24 cellular contexts compared by ENCODE assay signal in the genomic region with DNA sequence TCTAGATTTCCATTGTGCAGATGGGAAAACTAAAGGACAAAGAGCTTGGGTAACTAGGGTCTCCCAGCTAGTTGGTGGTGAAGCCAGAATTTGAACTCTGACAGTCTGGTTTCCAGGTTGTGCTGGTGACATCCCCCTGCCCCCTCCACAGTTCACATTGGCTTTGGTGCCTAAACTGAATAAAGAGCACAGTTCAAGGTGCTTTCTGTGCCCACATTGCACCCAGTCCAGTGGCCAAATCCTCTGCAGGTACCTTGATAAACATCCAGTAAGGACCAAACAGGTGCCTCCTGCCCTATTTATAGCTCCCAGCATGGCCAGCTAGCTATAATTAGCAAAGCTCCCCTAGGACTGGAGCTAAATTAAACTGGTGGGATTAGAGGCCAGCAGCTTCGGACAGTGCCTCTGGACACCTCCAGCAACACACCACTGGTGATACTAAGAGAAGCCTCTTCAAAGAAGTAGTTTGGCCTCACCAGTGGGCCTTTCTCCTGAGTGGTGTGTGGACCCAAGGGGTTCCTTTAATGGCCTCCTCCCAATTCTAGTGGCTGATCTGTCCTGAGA. TPM values are rescaled to one million over a fixed set of nuclear protein-coding genes. Genes with fewer than 3 reads are reported as not detected.
DNase-seq lines count a peak whose midpoint lies in the region; ATAC-seq and TF ChIP-seq lines count a peak whose summit lies in the region.
"Had no signal": no experiment of that assay in that cellular context is flagged by ENCODE, and none has a peak within 500 bp of the region (broad histone marks: within the 10 kb centered on the region; RNA-seq: fewer than 3 reads in every experiment).

No MANE protein-coding gene starts in this region.

- ATAC-seq in left lobe of liver, result peak; percentile 44
- ATAC-seq in HG03280 (IDR thresholded peaks at IDR 0.05; ENCODE audit: unreplicated experiment), result no peak
- no peak for ATAC-seq in HG02884 (IDR thresholded peaks at IDR 0.05; ENCODE audit: unreplicated experiment)
- ATAC-seq: GM23338 had no signal

- no peak overlapping the region for H3K4me3 ChIP-seq in WERI-Rb-1 (ENCODE audit: low read depth, low read length)
- H3K4me3 ChIP-seq in skeletal muscle tissue (ENCODE audit: low read length in 3 of 3), result peak overlapping the region in 2 of 3 donors; percentile 43 to 49
- H3K4me3 ChIP-seq: GM23338 had no signal

- H3K9me3 ChIP-seq in WERI-Rb-1 (ENCODE audit: severe bottlenecking) (no peaks in the 10 kb centered on the region), skeletal muscle tissue (ENCODE audit: control insufficient read depth in 3 of 3, low read length in 3 of 3) (no peaks in the 10 kb centered on the region)

- TF ChIP-seq CTCF in WERI-Rb-1 (IDR thresholded peaks at IDR 0.05; ENCODE audit: low read depth, low read length), result no peak

- H3K36me3 ChIP-seq in WERI-Rb-1 (no peaks in the 10 kb centered on the region), skeletal muscle tissue (ENCODE audit: control insufficient read depth in 3 of 3, insufficient read depth in 3 of 3, low read length in 3 of 3) (no peaks in the 10 kb centered on the region)

- no peak overlapping the region for H3K27ac ChIP-seq in WERI-Rb-1
- H3K27ac ChIP-seq in skeletal muscle tissue (ENCODE audit: low read depth, low read length), result peak overlapping the region; percentile 54
- H3K27ac ChIP-seq: 22Rv1, C4-2B had no signal

- H3K4me1 ChIP-seq in skeletal muscle tissue (ENCODE audit: control insufficient read depth in 3 of 3, insufficient read depth in 3 of 3, low read length in 3 of 3), result peaks cover 33 to 52% (median 35%) of the 10 kb centered on the region in 3 donors

- peak overlapping the region in 1 of 3 donors; percentile 40 for H3K9ac ChIP-seq in skeletal muscle tissue (ENCODE audit: low read depth in 1 of 3, low read length in 3 of 3)

- H3K27me3 ChIP-seq in WERI-Rb-1 (ENCODE audit: insufficient read depth, low read depth, severe bottlenecking) (no peaks in the 10 kb centered on the region), skeletal muscle tissue (ENCODE audit: control insufficient read depth in 3 of 3, insufficient read depth in 3 of 3, low read length in 3 of 3) (no peaks in the 10 kb centered on the region)

- DNase-seq in NCI-H146 (lab: John Stamatoyannopoulos, UW), result peak; percentile 28
- no peak for DNase-seq in NCI-H146 treated with DMSO at 0.1 percent for 48 hours (lab: John Stamatoyannopoulos, UW; ENCODE audit: unreplicated experiment)
- peak; percentile 31 for DNase-seq in WERI-Rb-1
- DNase-seq in left lobe of liver (ENCODE audit: low spot score), result peak; percentile 61
- DNase-seq in H4 (ENCODE audit: low spot score), result no peak
- DNase-seq: AML-193; Calu3; CD8-positive, alpha-beta memory T cell; DMS153; HCEC 1CT; Kasumi-1; NCI-H1436; NCI-H2029; NCI-H226; NCI-H510A treated with DMSO at 0.1 percent for 48 hours; NCI-H774 had no signal

RNA-seq across cellular contexts. Expression of gene KCNMA1, which starts 59.9 kb away (rescaled TPM):
- total RNA-seq in left lobe of liver, result 44.0 TPM
- total RNA-seq in skeletal muscle tissue, result 18.8 TPM
- total RNA-seq in H4 (2014; rRNA removed; shearing (Covaris generic)), result 8.0 and 8.4 TPM in 2 replicates
- total RNA-seq: OCI-LY7, SK-MEL-5 had no signal

Comparison
In these comparisons a context has a peak if more than half of its experiments do, and no peak if none do; other contexts are left out.
1. DNase-seq: peak in NCI-H146 (single experiment), WERI-Rb-1 (single experiment) and left lobe of liver (single experiment); none in NCI-H146 treated with DMSO at 0.1 percent for 48 hours (single experiment) and H4 (single experiment).